8 cellular contexts compared by ENCODE assay signal in the genomic region with DNA sequence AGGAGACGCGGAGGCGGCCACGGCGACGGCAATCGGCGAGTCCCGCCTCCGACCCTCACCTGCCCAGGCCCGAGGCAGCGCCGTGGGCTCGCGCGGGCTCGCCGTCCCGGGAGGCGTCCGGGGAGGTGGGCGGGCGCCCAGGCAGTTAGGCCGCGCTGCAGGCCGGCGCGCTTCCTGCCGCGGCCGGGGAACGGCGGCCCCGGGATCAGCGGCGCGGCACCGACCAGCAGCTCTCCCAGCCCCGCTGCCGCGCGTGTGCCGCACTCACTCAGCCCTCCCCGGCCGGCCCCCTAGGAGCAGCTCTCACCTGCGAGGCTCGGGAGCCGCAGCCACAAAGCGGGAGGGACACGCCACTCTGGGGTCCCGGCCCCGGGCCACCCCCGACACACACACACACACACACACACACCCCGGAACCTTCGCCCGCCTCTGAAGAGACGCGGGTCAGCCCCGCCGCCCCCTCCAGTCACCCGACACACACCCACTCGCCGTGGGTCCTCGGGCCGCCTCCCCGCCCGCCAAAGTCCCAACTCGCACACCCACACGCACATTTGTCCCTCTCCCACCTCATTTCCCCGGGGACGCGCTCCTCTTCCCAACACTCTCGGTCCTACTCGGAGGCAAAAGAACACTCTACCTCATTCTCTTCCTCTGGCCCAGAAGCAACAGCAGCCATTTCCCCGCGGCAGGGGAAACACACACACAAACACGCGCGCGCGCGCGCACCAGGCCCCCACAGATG. TPM values are rescaled to one million over a fixed set of nuclear protein-coding genes. Genes with fewer than 3 reads are reported as not detected.
A peak's percentile ranks its signal among the peaks of the same experiment; 100 is the strongest.
DNase-seq lines count a peak whose midpoint lies in the region; ATAC-seq and TF ChIP-seq lines count a peak whose summit lies in the region.

TSS of gene CNOT6L (minus strand) at position 702 of the 742 bp plus-strand sequence. CDS start at position 642, 60 bp downstream.

- ATAC-seq in GM18520 (IDR thresholded peaks at IDR 0.05; ENCODE audit: unreplicated experiment) = no peak

- no peak within 1 kb of the TSS for H2BK15ac ChIP-seq in H9 (ENCODE audit: low read depth, low read length)

- no peak within 1 kb of the TSS for H2BK12ac ChIP-seq in H9 (ENCODE audit: insufficient read length, low read depth, low read length)

- H3K14ac ChIP-seq in H9 (ENCODE audit: insufficient read depth, low read length) = peak within 1 kb of the TSS; percentile 34; the same call in 1 of the 2 replicates

- H3K9me3 Mint-ChIP-seq in H9 = peaks cover 0 to 3% of the 10 kb centered on the region in 2 experiments; a peak in 3 of 5 replicates

- peak within 1 kb of the TSS; percentile 7 for H3K18ac ChIP-seq in H9 (ENCODE audit: insufficient read length, low read depth, low read length)

- H4K20me1 ChIP-seq in H9 (ENCODE audit: control insufficient read depth, insufficient read depth, insufficient read length) = no peaks in the 10 kb centered on the region

- H3K79me2 ChIP-seq in H9 (ENCODE audit: insufficient read depth, low read length) = no peaks in the 10 kb centered on the region; the same call in 1 of the 2 replicates

- H3K79me1 ChIP-seq in H9 (ENCODE audit: insufficient read depth, low read depth, low read length, poor library complexity, severe bottlenecking) = no peaks in the 10 kb centered on the region

- peak within 1 kb of the TSS; percentile 52 to 86 (median 78) for H3K4me3 ChIP-seq in spleen

- no peaks in the 10 kb centered on the region; the same call in 1 of the 2 replicates for H3K4me1 ChIP-seq in H9 (ENCODE audit: insufficient read depth, low read length)
- peaks cover 13 to 80% (median 73%) of the 10 kb centered on the region in 6 donors for H3K4me1 ChIP-seq in spleen

- WGBS in H9 (ENCODE audit: extremely low coverage, insufficient read length, low lambda C conversion rate) = no CpG with 5 or more reads among the region's 83 CpGs
- 0 to 1% (median 1%) methylated on average over 49 to 82 of the region's 83 CpGs for WGBS in spleen, 5 donors

- H3K9me3 ChIP-seq in H9 (ENCODE audit: control insufficient read depth, low read depth, low read length) (no peaks in the 10 kb centered on the region), spleen (no peaks in the 10 kb centered on the region)

- H3K36me3 Mint-ChIP-seq in H9 (ENCODE audit: insufficient read depth in 1 of 3, low read depth in 3 of 3) = no peaks in the 10 kb centered on the region; a peak in 1 of 7 replicates

- no peak within 1 kb of the TSS for H4K8ac ChIP-seq in H9 (replicated peaks; ENCODE audit: insufficient read length, low read depth, low read length)

- H3K27ac ChIP-seq in H9 (ENCODE audit: insufficient read length, low read depth, low read length) (no peak within 1 kb of the TSS), caudate nucleus (ENCODE audit: low read depth, low read length) (peak within 1 kb of the TSS; percentile 97), spleen (peak within 1 kb of the TSS; percentile 98 to 100 (median 100))

- no peak within 1 kb of the TSS for H4K5ac ChIP-seq in H9 (ENCODE audit: insufficient read length, low read depth, low read length)

- peak within 1 kb of the TSS; percentile 94 to 97 for H3K4me3 Mint-ChIP-seq in H9

- no peaks in the 10 kb centered on the region for H3K36me3 ChIP-seq in spleen

- H3K23me2 ChIP-seq in H9 (ENCODE audit: insufficient read length, low read depth, low read length, poor library complexity, severe bottlenecking) = peaks cover 8% of the 10 kb centered on the region

- H3K27me3 ChIP-seq in H9 (ENCODE audit: insufficient read depth, low read length) = no peaks in the 10 kb centered on the region
- H3K27me3 ChIP-seq in spleen (replicated peaks in 1 of 7) = no peaks in the 10 kb centered on the region

- no peak within 1 kb of the TSS for H3T11ph ChIP-seq in H9 (ENCODE audit: low read length)

- peak within 1 kb of the TSS; percentile 69 for H3K4me2 ChIP-seq in H9 (ENCODE audit: insufficient read depth, insufficient read length, low read length)

- no peak within 1 kb of the TSS for H2AFZ ChIP-seq in H9 (ENCODE audit: low read length)

- no peak within 1 kb of the TSS for H2BK20ac ChIP-seq in H9 (ENCODE audit: low read depth, low read length, poor library complexity, severe bottlenecking)

- no peak within 1 kb of the TSS for H3K4ac ChIP-seq in H9 (ENCODE audit: low read depth, low read length)

- H2BK120ac ChIP-seq in H9 (ENCODE audit: low read depth, low read length, poor library complexity, severe bottlenecking) = no peak within 1 kb of the TSS

- H3K9ac ChIP-seq in H9 (ENCODE audit: extremely low read depth, insufficient read length, low read length) = peak within 1 kb of the TSS; percentile 39

- TF ChIP-seq CTCF in H9 (conservative IDR thresholded peaks at IDR 0.05) (no peak), spleen (IDR thresholded peaks at IDR 0.05 in 8 of 11, conservative IDR thresholded peaks at IDR 0.05 in 3 of 11) (no peak)

- no peak within 1 kb of the TSS for H2AK5ac ChIP-seq in H9 (ENCODE audit: insufficient read length, low read length)

- intact Hi-C loops in spleen (cut with DNase I; ENCODE audit: low total_unique reads) = loop anchor here (5.0 kb wide), 1 partner anchor 43 kb away; the partner anchor contains the start of gene MRPL1

- peak; percentile 72 for DNase-seq in ELR (ENCODE audit: low read depth)
- DNase-seq in H9 = peak; percentile 54
- peak; percentile 31 for DNase-seq in NCI-H1105 (lab: John Stamatoyannopoulos, UW)
- peak; percentile 72 for DNase-seq in activated CD4-positive, CD25-positive, alpha-beta regulatory T cell treated with anti-CD3 and anti-CD28 coated beads, Interleukin-2, amount 50 U/mL, for 16 hours (ENCODE audit: low read depth, low spot score)
- DNase-seq in caudate nucleus (lab: John Stamatoyannopoulos, UW) = peak in 58 of 61 donors; percentile 4 to 81 (median 52)
- peak; percentile 83 for DNase-seq in iris pigment epithelial cell (ENCODE audit: low read depth)
- peak; percentile 94 for DNase-seq in spleen

- peak within 1 kb of the TSS; percentile 83 to 97 (median 93); a peak in 5 of 7 replicates for H3K27ac Mint-ChIP-seq in H9

- H3K27me3 Mint-ChIP-seq in H9 (ENCODE audit: low read depth) = peaks cover 6% of the 10 kb centered on the region; the same call in 1 of the 2 replicates

- no peak within 1 kb of the TSS for H4K91ac ChIP-seq in H9 (ENCODE audit: insufficient read length, low read depth, low read length)

- H3K4me1 Mint-ChIP-seq in H9 = peaks cover 14 to 17% of the 10 kb centered on the region in 2 experiments

- H2BK5ac ChIP-seq in H9 (ENCODE audit: insufficient read length, low read length) = no peak within 1 kb of the TSS

- peak in 2 of 3 donors; percentile 23 to 24 for TF ChIP-seq POLR2A in spleen (IDR thresholded peaks at IDR 0.05)

- H3K56ac ChIP-seq in H9 (ENCODE audit: insufficient read length, low read depth, low read length) = no peak within 1 kb of the TSS

- H3K23ac ChIP-seq in H9 (ENCODE audit: insufficient read length, low read depth, low read length) = no peak within 1 kb of the TSS

RNA-seq across cellular contexts. Expression of gene CNOT6L, which starts in this region (rescaled TPM):
- total RNA-seq in H9 (2021) (14.5 and 15.9 TPM in 2 replicates), spleen (100 to 1,000 TPM in 4 of 7 donors, 10 to 100 TPM in 3; 60.2 to 122 (median 110) TPM)
- 10 to 100 TPM in 1 of 3 donors, 1 to 10 TPM in 2; 7.0 to 10.6 (median 9.6) TPM for polyA plus RNA-seq in spleen

Comparison
In these comparisons a context has a peak if more than half of its experiments do, and no peak if none do; other contexts are left out.
1. DNase-seq: peak in every context shown above with its lines; median percentile 94 in spleen; 83 in iris pigment epithelial cell; 72 in ELR; 72 in activated CD4-positive, CD25-positive, alpha-beta regulatory T cell treated with anti-CD3 and anti-CD28 coated beads, Interleukin-2, amount 50 U/mL, for 16 hours; 54 in H9; 52 in caudate nucleus; 31 in NCI-H1105.